23 cellular contexts compared by ENCODE assay signal in the genomic region with DNA sequence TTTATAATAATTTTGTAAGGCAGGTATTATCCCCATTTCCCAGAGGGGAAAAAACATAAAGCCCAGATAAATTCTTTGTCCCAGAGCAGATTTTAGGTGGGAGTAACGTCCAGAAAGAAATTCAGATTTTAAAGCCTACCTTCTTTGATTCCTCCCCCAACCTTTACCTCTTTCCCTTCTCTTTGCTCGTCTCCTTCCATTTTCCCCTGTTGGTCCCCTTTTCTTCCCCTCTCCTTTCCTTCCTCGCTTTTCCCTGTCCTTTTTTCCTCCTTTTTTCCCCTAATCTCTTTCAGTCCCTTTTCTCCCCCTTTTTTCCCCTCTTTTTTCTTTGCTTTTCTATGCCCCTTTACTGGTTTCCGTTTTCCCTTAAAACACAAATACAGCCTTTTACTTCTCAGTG.
"Had no signal": no experiment of that assay in that cellular context is flagged by ENCODE, and none has a peak within 500 bp of the region (broad histone marks: within the 10 kb centered on the region; RNA-seq: fewer than 3 reads in every experiment).

No MANE protein-coding gene starts in this region.

- H3K36me3 ChIP-seq: esophagus muscularis mucosa, gastroesophageal sphincter, heart right ventricle, left lung had no signal

- H3K36me3 Mint-ChIP-seq: memory B cell had no signal

- H3K4me3 ChIP-seq: coronary artery, dorsolateral prefrontal cortex, esophagus muscularis mucosa, gastroesophageal sphincter, heart right ventricle, left lung, lung had no signal

- H3K9me3 Mint-ChIP-seq: memory B cell had no signal

- H3K27me3 ChIP-seq: dorsolateral prefrontal cortex, esophagus muscularis mucosa, foreskin keratinocyte, gastroesophageal sphincter, heart right ventricle, left lung had no signal

- H3K4me1 Mint-ChIP-seq: memory B cell had no signal

- FAIRE-seq: colon, endothelial cell of umbilical vein, frontal cortex, islet of Langerhans, keratinocyte had no signal

- H3K27ac ChIP-seq: coronary artery, dorsolateral prefrontal cortex, esophagus muscularis mucosa, foreskin keratinocyte, gastroesophageal sphincter, heart right ventricle, left lung had no signal

- ATAC-seq: foreskin keratinocyte, gastroesophageal sphincter, heart right ventricle, left cardiac atrium, left lung had no signal

- H3K4me3 Mint-ChIP-seq: memory B cell had no signal

- H3K4me1 ChIP-seq: gastroesophageal sphincter, left lung had no signal

- H3K27ac Mint-ChIP-seq: memory B cell had no signal

- DNase-seq: dermis blood vessel endothelial cell; dorsolateral prefrontal cortex; effector CD4-positive, alpha-beta T cell; effector memory CD4-positive, alpha-beta T cell; foreskin keratinocyte; heart right ventricle; hippocampal formation; left cardiac atrium; left lung; left ventricle myocardium superior; mammary epithelial cell; mesendoderm; midbrain had no signal

- H3K9me3 ChIP-seq: esophagus muscularis mucosa, gastroesophageal sphincter, heart right ventricle, left lung had no signal
